ENCODE assay signal across 26 cellular contexts in the genomic region with DNA sequence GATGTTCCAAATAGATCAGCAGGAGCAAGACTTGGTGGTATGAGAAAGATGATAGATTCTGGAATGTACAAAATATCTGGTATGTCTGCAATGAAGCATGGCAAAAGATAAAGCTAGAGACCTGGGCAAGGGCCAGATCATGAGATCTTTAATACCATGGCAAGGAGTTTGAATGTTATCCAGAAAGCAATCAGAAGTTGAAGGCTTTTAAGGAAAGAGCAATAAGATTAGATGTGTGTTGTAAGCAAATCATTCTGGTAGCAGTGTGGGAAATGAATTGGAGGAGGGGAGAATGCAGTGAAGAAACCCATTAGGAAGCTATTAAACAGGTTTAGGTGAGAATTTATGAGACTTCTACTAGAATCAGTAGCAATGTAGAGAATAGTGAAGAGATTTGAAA. TPM values are rescaled to one million over a fixed set of nuclear protein-coding genes. Genes with fewer than 3 reads are reported as not detected.
"Had no signal": no experiment of that assay in that cellular context is flagged by ENCODE, and none has a peak within 500 bp of the region (broad histone marks: within the 10 kb centered on the region; RNA-seq: fewer than 3 reads in every experiment).

No MANE protein-coding gene starts in this region.

- H3K27me3 ChIP-seq: testis, thyroid gland, tibial artery, transverse colon, upper lobe of left lung, upper lobe of right lung, uterus, vagina had no signal

- DNase-seq: stimulated activated CD4-positive, alpha-beta T cell treated with anti-CD3 and anti-CD28 coated beads, Interleukin-2, amount 100 ng/mL, for 48 hours; stimulated activated CD4-positive, alpha-beta T cell treated with anti-CD3 and anti-CD28 coated beads, Interleukin-4, amount 100 ng/mL, for 1 hour; stimulated activated CD4-positive, alpha-beta T cell treated with anti-CD3 and anti-CD28 coated beads, Interleukin-4, amount 100 ng/mL, for 24 hours; stimulated activated CD4-positive, alpha-beta T cell treated with anti-CD3 and anti-CD28 coated beads, Interleukin-4, amount 100 ng/mL, for 4 hours; stimulated activated CD8-positive, alpha-beta memory T cell treated with anti-CD3 and anti-CD28 coated beads, Interleukin-4, amount 100 ng/mL, for 48 hours; stimulated activated naive B cell treated with anti-CD40 and anti-IgM and Interleukin-4, amounts not matched to agents 10 μg/mL and 1 μg/mL and 100 μg/mL, for 72 hours; stimulated activated naive CD4-positive, alpha-beta T cell; stimulated activated naive CD4-positive, alpha-beta T cell treated with Interleukin-2 at 50 U/mL for 16 hours; stimulated activated naive CD8-positive, alpha-beta T cell treated with anti-CD3 and anti-CD28 coated beads, Interleukin-15, amount 100 ng/mL, for 72 hours; stimulated activated naive CD8-positive, alpha-beta T cell treated with anti-CD3 and anti-CD28 coated beads, Interleukin-15, Interleukin-2, amounts not matched to agents 100 U/mL and 50 U/mL, for 24 hours; stomach; substantia nigra; testis; thyroid gland; tibial artery; transverse colon; upper lobe of left lung; upper lobe of right lung; uterus had no signal

- ATAC-seq: stimulated activated effector memory CD8-positive, alpha-beta T cell treated with anti-CD3 and anti-CD28 coated beads, Interleukin-12 subunit alpha, Interleukin-12 subunit beta, amount 100 ng/mL, for 72 hours; stimulated activated memory B cell treated with anti-CD40 and anti-IgM and Interleukin-4, amounts not matched to agents 10 μg/mL and 1 μg/mL and 100 μg/mL, for 72 hours; stimulated activated naive B cell treated with anti-CD40 and anti-IgM and Interleukin-4, amounts not matched to agents 10 μg/mL and 1 μg/mL and 100 μg/mL, for 72 hours; stimulated activated naive CD8-positive, alpha-beta T cell treated with anti-CD3 and anti-CD28 coated beads, Interleukin-15, amount 100 ng/mL, for 72 hours; stimulated activated naive CD8-positive, alpha-beta T cell treated with anti-CD3 and anti-CD28 coated beads, Interleukin-15, Interleukin-2, amounts not matched to agents 100 U/mL and 50 U/mL, for 24 hours; upper lobe of right lung had no signal

- H3K4me3 ChIP-seq: stomach, suprapubic skin, testis, thoracic aorta, thyroid gland, tibial artery, tibial nerve, transverse colon, upper lobe of left lung, upper lobe of right lung, uterus, vagina had no signal

- H3K27ac ChIP-seq: stomach, suprapubic skin, testis, thoracic aorta, thyroid gland, tibial artery, tibial nerve, transverse colon, upper lobe of left lung, upper lobe of right lung, uterus, vagina had no signal

- H3K36me3 ChIP-seq: stomach, suprapubic skin, thoracic aorta, thyroid gland, tibial artery, tibial nerve, transverse colon, upper lobe of left lung, upper lobe of right lung, uterus, vagina had no signal

- H3K9me3 ChIP-seq: stomach, suprapubic skin, testis, thoracic aorta, thyroid gland, tibial artery, tibial nerve, transverse colon, upper lobe of left lung, upper lobe of right lung, uterus, vagina had no signal

- H3K4me1 ChIP-seq: stomach, suprapubic skin, testis, thyroid gland, tibial artery, tibial nerve, transverse colon, upper lobe of left lung, upper lobe of right lung, uterus, vagina had no signal

RNA-seq across cellular contexts. Expression of gene SYT9, which starts 32.2 kb away (rescaled TPM):
- total RNA-seq: subcutaneous adipose tissue, thoracic aorta had no signal
